In genomic region chr3:190308154-190308553, GRCh38 we compare ENCODE assay signal across 19 cellular contexts. TPM values are rescaled to one million over a fixed set of nuclear protein-coding genes. Genes with fewer than 3 reads are reported as not detected.
A peak's percentile ranks its signal among the peaks of the same experiment; 100 is the strongest.
DNase-seq lines count a peak whose midpoint lies in the region; ATAC-seq, FAIRE-seq and TF ChIP-seq lines count a peak whose summit lies in the region.
"Had no signal": no experiment of that assay in that cellular context is flagged by ENCODE, and none has a peak within 500 bp of the region (broad histone marks: within the 10 kb centered on the region; RNA-seq: fewer than 3 reads in every experiment).

No MANE protein-coding gene starts in this region.

- H3K4me1 ChIP-seq in A549 (peaks cover 60% of the 10 kb centered on the region), RWPE2 (ENCODE audit: insufficient read depth, poor library complexity, severe bottlenecking) (peaks cover 50% of the 10 kb centered on the region), esophagus muscularis mucosa (peaks cover 0 to 12% (median 5%) of the 10 kb centered on the region in 4 donors)
- H3K4me1 ChIP-seq: BLaER1 had no signal

- 93% methylated on average over 5 of the region's 5 CpGs for WGBS in A549 (ENCODE audit: missing lambda C conversion rate)
- WGBS in esophagus muscularis mucosa = 95% methylated on average over 5 of the region's 5 CpGs

- no peak overlapping the region for H3K4me3 Mint-ChIP-seq in nephron progenitor cell
- H3K4me3 Mint-ChIP-seq: CD14-positive monocyte; CD4-positive, alpha-beta memory T cell; HFFc6 had no signal

- H3K27me3 Mint-ChIP-seq in nephron progenitor cell (ENCODE audit: low read depth, poor library complexity) = peaks cover 7% of the 10 kb centered on the region

- CTCF ChIA-PET in A549 (lab: Yijun Ruan, JAX) = interaction anchor here (0.6 to 1.8 kb wide), 2 partner anchors 10 to 14 kb away, joined by 3 to 10 read pairs; partner anchors contain the start of gene CLDN1

- DNase-seq in A549 (ENCODE audit: low read depth in 1 of 2, low spot score in 1 of 2) (no peak), RWPE2 (ENCODE audit: low spot score) (no peak), left lobe of liver (ENCODE audit: low spot score) (peak; percentile 83), nephron progenitor cell (no peak), esophagus muscularis mucosa (ENCODE audit: extremely low spot score) (no peak), activated gamma-delta T cell (lab: John Stamatoyannopoulos, UW) (no peak), NCI-H1694 treated with DMSO at 0.1 percent for 48 hours (lab: John Stamatoyannopoulos, UW) (no peak)
- DNase-seq in stimulated activated CD4-positive, alpha-beta T cell treated with anti-CD3 and anti-CD28 coated beads, Interleukin-2, amount 100 ng/mL, for 48 hours = no peak
- DNase-seq: CD4-positive, alpha-beta memory T cell; DMS 273 treated with DMSO at 0.1 percent for 48 hours; DMS53; GOT3; H7; HFFc6 had no signal

- no peak for TF ChIP-seq RAD21 in A549 (conservative IDR thresholded peaks at IDR 0.05 in 1 of 2, IDR thresholded peaks at IDR 0.05 in 1 of 2)

- H3K36me3 Mint-ChIP-seq in nephron progenitor cell (ENCODE audit: low read depth) = no peaks in the 10 kb centered on the region
- H3K36me3 Mint-ChIP-seq: CD14-positive monocyte; CD4-positive, alpha-beta memory T cell had no signal

- FAIRE-seq in A549 (lab: Jason Lieb, UNC) = no peak
- FAIRE-seq: GM12891 had no signal

- TF ChIP-seq EP300 in A549 (IDR thresholded peaks at IDR 0.05) (no peak), esophagus muscularis mucosa (IDR thresholded peaks at IDR 0.05) (no peak)

- H3K27ac Mint-ChIP-seq in nephron progenitor cell = peak overlapping the region; percentile 68
- H3K27ac Mint-ChIP-seq: CD4-positive, alpha-beta memory T cell; HFFc6 had no signal

- intact Hi-C loops in esophagus muscularis mucosa (cut with DNase I) = no loop called here

- TF ChIP-seq CTCF in A549 (IDR thresholded peaks at IDR 0.05) = no peak
- no peak for TF ChIP-seq CTCF in RWPE2 (IDR thresholded peaks at IDR 0.05; ENCODE audit: poor library complexity, severe bottlenecking)
- no peak for TF ChIP-seq CTCF in nephron progenitor cell (IDR thresholded peaks at IDR 0.05)
- no peak for TF ChIP-seq CTCF in esophagus muscularis mucosa (IDR thresholded peaks at IDR 0.05)

- peak overlapping the region; percentile 71; the same call in 2 of the 3 replicates for H3K4me2 ChIP-seq in A549
- H3K4me2 ChIP-seq: BLaER1 had no signal

- H3K4me1 Mint-ChIP-seq in nephron progenitor cell = peaks cover 22% of the 10 kb centered on the region
- H3K4me1 Mint-ChIP-seq: CD14-positive monocyte had no signal

- H3K27me3 ChIP-seq in RWPE2 (ENCODE audit: insufficient read depth, poor library complexity, severe bottlenecking) (no peaks in the 10 kb centered on the region), esophagus muscularis mucosa (no peaks in the 10 kb centered on the region)
- H3K27me3 ChIP-seq: BLaER1 had no signal

- TF ChIP-seq POLR2A in A549 (IDR thresholded peaks at IDR 0.05; ENCODE audit: low read length) (no peak), esophagus muscularis mucosa (IDR thresholded peaks at IDR 0.05; ENCODE audit: low read depth) (no peak)

- H3K9me3 ChIP-seq in A549 (no peaks in the 10 kb centered on the region), RWPE2 (ENCODE audit: severe bottlenecking) (no peaks in the 10 kb centered on the region), esophagus muscularis mucosa (no peaks in the 10 kb centered on the region)
- H3K9me3 ChIP-seq: BLaER1 had no signal

- no peak for ATAC-seq in A549
- no peak for ATAC-seq in RWPE2 (ENCODE audit: low read depth)
- peak; percentile 70 for ATAC-seq in left lobe of liver
- ATAC-seq: HCT116 had no signal

- peak overlapping the region; percentile 16 to 45; a peak in 2 of 6 replicates for H3K27ac ChIP-seq in A549
- peak overlapping the region; percentile 95 for H3K27ac ChIP-seq in RWPE2 (ENCODE audit: poor library complexity, severe bottlenecking)
- no peak overlapping the region for H3K27ac ChIP-seq in esophagus muscularis mucosa (replicated peaks in 1 of 4)
- H3K27ac ChIP-seq: 22Rv1, BLaER1 had no signal

- H3K4me3 ChIP-seq in A549 (no peak overlapping the region), RWPE2 (ENCODE audit: severe bottlenecking) (no peak overlapping the region), esophagus muscularis mucosa (no peak overlapping the region)
- H3K4me3 ChIP-seq: BLaER1 had no signal

- POLR2A ChIA-PET in A549 (lab: Yijun Ruan, JAX) = no interaction called here

- H3K36me3 ChIP-seq in RWPE2 (ENCODE audit: low read depth) = peaks cover 41% of the 10 kb centered on the region; the same call in 1 of the 2 replicates
- H3K36me3 ChIP-seq in esophagus muscularis mucosa = no peaks in the 10 kb centered on the region
- H3K36me3 ChIP-seq: BLaER1 had no signal

- no peaks in the 10 kb centered on the region for H3K9me3 Mint-ChIP-seq in nephron progenitor cell
- H3K9me3 Mint-ChIP-seq: HFFc6 had no signal

TF ChIP-seq in A549, 52 proteins besides CTCF, POLR2A, EP300 and RAD21:
- TF ChIP-seq BCL3 (IDR thresholded peaks at IDR 0.05) = no peak
- TF ChIP-seq ESRRA (IDR thresholded peaks at IDR 0.05; ENCODE audit: borderline replicate concordance, low read length) = no peak
- TF ChIP-seq SREBF2 (IDR thresholded peaks at IDR 0.05) = no peak
- TF ChIP-seq RNF2 (IDR thresholded peaks at IDR 0.05; ENCODE audit: borderline replicate concordance, low read depth) = no peak

RNA-seq across cellular contexts. Expression of gene CLDN1, which starts 14.1 kb away (rescaled TPM):
- polyA plus RNA-seq in A549 (2011; rRNA removed) (97.0 and 142 TPM in 2 replicates), A549 (2017; fragmentation: RNase III; extraction: RNeasy Plus Mini Kit Qiagen cat#74134 plus additional on column Dnase treatment) (33.7 to 48.0 TPM (median 33.9 TPM) in 3 replicates)
- 32.0 and 37.0 TPM in 2 replicates for polyA plus RNA-seq in A549 (2012; cell fraction: cytosol; rRNA removed)
- 36.3 and 48.3 TPM in 2 replicates for polyA plus RNA-seq in A549 (2012; cell fraction: nucleus; rRNA removed)
- 76.6 and 88.4 TPM in 2 replicates for polyA minus RNA-seq in A549 (2011; rRNA and poly(A)+ RNA removed)
- total RNA-seq in left lobe of liver (109 TPM), esophagus muscularis mucosa (1 to 10 TPM in 1 of 4 donors, under 1 TPM in 2, not detected in 1; 0.92 to 1.2 (median 0.99) TPM)
- total RNA-seq: CD4-positive, alpha-beta memory T cell had no signal
- polyA plus RNA-seq: CD14-positive monocyte; CD4-positive, alpha-beta memory T cell had no signal

Comparison
In these comparisons a context has a peak if more than half of its experiments do, and no peak if none do; other contexts are left out.
1. H3K27ac ChIP-seq: peak in A549 (2 of 2) and RWPE2 (single experiment); none in esophagus muscularis mucosa (0 of 4).
2. RNA of gene CLDN1, which starts 14.1 kb away (total RNA-seq): 109 TPM in left lobe of liver (single experiment); 0.92 to 1.2 TPM in esophagus muscularis mucosa; every median in the first group is over 10 times any median in the second.